8 cellular contexts compared by ENCODE assay signal in genomic region chr11:128451651-128452470, GRCh38.
DNase-seq lines count a peak whose midpoint lies in the region; ATAC-seq, FAIRE-seq and TF ChIP-seq lines count a peak whose summit lies in the region.

No MANE protein-coding gene starts in this region.

- TF ChIP-seq POLR2A in HepG2 (IDR thresholded peaks at IDR 0.05; ENCODE audit: insufficient read depth in 1 of 2, low read depth in 2 of 2, low read length in 2 of 2), result no peak
- TF ChIP-seq POLR2A in testis (IDR thresholded peaks at IDR 0.05), result no peak

- H3K4me3 ChIP-seq in HepG2 (replicated peaks in 1 of 3; ENCODE audit: insufficient read depth in 1 of 3, low read depth in 2 of 3, low read length in 3 of 3) (peak overlapping the region in 2 of 3 experiments; percentile 8 to 44; a peak in 3 of 6 replicates), testis (peak overlapping the region; percentile 17 to 27)

- intact Hi-C loops in HepG2 (cut with micrococcal nuclease; ENCODE audit: unreplicated experiment), result loop anchor here (1.0 kb wide), 1 partner anchor 118 kb away; no protein-coding TSS in a partner anchor
- intact Hi-C loops in testis (cut with DNase I; ENCODE audit: low total_unique reads), result no loop called here

- peak overlapping the region; percentile 31 for H3K27ac ChIP-seq in HepG2 (ENCODE audit: extremely low read length, insufficient read depth, low read length)
- H3K27ac ChIP-seq in testis, result peak overlapping the region; percentile 47 to 54

- TF ChIP-seq RAD21 in HepG2 (CRISPR knock-in tag; IDR thresholded peaks at IDR 0.05), result no peak

- CTCF ChIA-PET in HepG2 (lab: Yijun Ruan, JAX; ENCODE audit: low intra/inter-chr PET ratio, low total read pairs), result no interaction called here

- TF ChIP-seq EP300 in HepG2 (IDR thresholded peaks at IDR 0.05; ENCODE audit: low read depth in 2 of 2, low read length in 2 of 2) (no peak), HepG2 (CRISPR knock-in tag; IDR thresholded peaks at IDR 0.05; ENCODE audit: borderline replicate concordance) (no peak)

- H3K9me3 ChIP-seq in HepG2 (ENCODE audit: low read length) (no peaks in the 10 kb centered on the region), testis (no peaks in the 10 kb centered on the region)

- no peaks in the 10 kb centered on the region for H3K79me2 ChIP-seq in HepG2 (ENCODE audit: insufficient read depth, low read length)

- DNase-seq in HT-29 (ENCODE audit: low spot score) (peak; percentile 72), anterior cingulate cortex (lab: John Stamatoyannopoulos, UW) (peak in 53 of 58 donors; percentile 10 to 91 (median 62)), HepG2 (ENCODE audit: low spot score) (peak; percentile 82), testis (peak; percentile 64), SIG-M5 treated with dmso at 0.1 percent for 504 hours (lab: John Stamatoyannopoulos, UW; ENCODE audit: unreplicated experiment) (no peak), ecto neural progenitor cell (ENCODE audit: low spot score) (no peak)

- H2AFZ ChIP-seq in HepG2 (ENCODE audit: low read length), result no peak overlapping the region

- H3K9ac ChIP-seq in HepG2 (ENCODE audit: insufficient read depth, low read depth, low read length), result peak overlapping the region; percentile 41; the same call in 1 of the 2 replicates

- ATAC-seq in HepG2 (peak; percentile 90), HG03108 (IDR thresholded peaks at IDR 0.05; ENCODE audit: unreplicated experiment) (no peak), HG02571 (IDR thresholded peaks at IDR 0.05; ENCODE audit: unreplicated experiment) (no peak)

- no peak; the same call in 1 of the 2 replicates for TF ChIP-seq CTCF in HepG2 (CRISPR knock-in tag; IDR thresholded peaks at IDR 0.05)
- no peak for TF ChIP-seq CTCF in testis (IDR thresholded peaks at IDR 0.05)

- H4K20me1 ChIP-seq in HepG2 (ENCODE audit: insufficient read depth, low read length), result no peaks in the 10 kb centered on the region

- H3K36me3 ChIP-seq in HepG2 (replicated peaks in 1 of 2; ENCODE audit: control insufficient read depth in 1 of 2, insufficient read depth in 2 of 2, low read length in 2 of 2) (no peaks in the 10 kb centered on the region), testis (ENCODE audit: low read depth, missing control alignments) (no peaks in the 10 kb centered on the region)

- in situ Hi-C loops in HepG2 (cut with HindIII; ENCODE audit: extremely low pct_ligation_motif_present, low pct_unique_long_range_greater_than_20kb), result no loop called here

- H3K4me2 ChIP-seq in HepG2 (ENCODE audit: low read depth, low read length), result peak overlapping the region; percentile 61

- no peak for FAIRE-seq in HepG2 (lab: Jason Lieb, UNC)

- 10% methylated on average over 11 of the region's 26 CpGs for WGBS in HepG2 (ENCODE audit: low lambda C conversion rate)
- 17 to 29% methylated on average over 14 to 26 of the region's 26 CpGs for WGBS in testis, 2 donors

- POLR2A ChIA-PET in HepG2 (lab: Yijun Ruan, JAX), result interaction anchor here (0.7 to 1.8 kb wide), 5 partner anchors 13 to 118 kb away, joined by 3 to 7 read pairs (median 4); no protein-coding TSS in a partner anchor

- peaks cover 42% of the 10 kb centered on the region for H3K4me1 ChIP-seq in HepG2 (ENCODE audit: insufficient read depth, low read length)
- H3K4me1 ChIP-seq in testis, result peaks cover 9% of the 10 kb centered on the region

- H3K27me3 ChIP-seq in HepG2 (ENCODE audit: control insufficient read depth in 1 of 2, insufficient read depth in 2 of 2, low read length in 2 of 2), result no peaks in the 10 kb centered on the region
- no peaks in the 10 kb centered on the region for H3K27me3 ChIP-seq in testis

- BruUV-seq in HepG2 (replicated peaks; lab: Mats Ljungman, UMichigan), result no TSS peak

TF ChIP-seq in HepG2, 621 proteins besides CTCF, POLR2A, EP300 and RAD21 (continues in another document):
- TF ChIP-seq USF2 (IDR thresholded peaks at IDR 0.05; ENCODE audit: low read depth, low read length) (no peak), USF2 (CRISPR knock-in tag; IDR thresholded peaks at IDR 0.05; ENCODE audit: borderline replicate concordance) (no peak), REPIN1 (CRISPR knock-in tag; IDR thresholded peaks at IDR 0.05; ENCODE audit: borderline replicate concordance, low read depth) (no peak; the same call in 1 of the 2 replicates), MAFK (conservative IDR thresholded peaks at IDR 0.05 in 1 of 2, IDR thresholded peaks at IDR 0.05 in 1 of 2; ENCODE audit: low read length in 2 of 2) (peak; percentile 3 to 17; a peak in 1 of 4 replicates), ERF (CRISPR knock-in tag; IDR thresholded peaks at IDR 0.05) (0 out of 2 replicates have a peak, but pooled peaks have one; percentile 24), KAT8 (CRISPR knock-in tag; IDR thresholded peaks at IDR 0.05) (peak; percentile 15; the same call in 1 of the 2 replicates), ZNF580 (CRISPR knock-in tag; IDR thresholded peaks at IDR 0.05; ENCODE audit: borderline replicate concordance, low read depth) (no peak), SAP130 (CRISPR knock-in tag; IDR thresholded peaks at IDR 0.05; ENCODE audit: low read depth) (peak; percentile 18; the same call in 1 of the 2 replicates), ZFP41 (CRISPR knock-in tag; IDR thresholded peaks at IDR 0.05; ENCODE audit: borderline replicate concordance) (no peak), POLR2G (IDR thresholded peaks at IDR 0.05; ENCODE audit: low read depth, low read length) (peak; percentile 69), SNAI1 (CRISPR knock-in tag; IDR thresholded peaks at IDR 0.05; ENCODE audit: borderline replicate concordance) (no peak), XRCC5 (optimal IDR thresholded peaks at IDR 0.05; ENCODE audit: low read length) (peak; percentile 86), FOXA3 (CRISPR knock-in tag; IDR thresholded peaks at IDR 0.05) (0 out of 2 replicates have a peak, but pooled peaks have one; percentile 21), ZNF24 (IDR thresholded peaks at IDR 0.05) (no peak), MAX (IDR thresholded peaks at IDR 0.05) (0 out of 2 replicates have a peak, but pooled peaks have one; percentile 37), PHF21A (CRISPR knock-in tag; IDR thresholded peaks at IDR 0.05) (peak; percentile 24; the same call in 1 of the 2 replicates), SOX5 (CRISPR knock-in tag; IDR thresholded peaks at IDR 0.05; ENCODE audit: borderline replicate concordance) (0 out of 2 replicates have a peak, but pooled peaks have one; percentile 33), ZBTB14 (CRISPR knock-in tag; IDR thresholded peaks at IDR 0.05) (no peak), FOXM1 (CRISPR knock-in tag; IDR thresholded peaks at IDR 0.05) (no peak), HNRNPL (IDR thresholded peaks at IDR 0.05; ENCODE audit: low read depth, low read length) (peak; percentile 98), ZNF292 (CRISPR knock-in tag; IDR thresholded peaks at IDR 0.05; ENCODE audit: borderline replicate concordance, low read depth) (0 out of 2 replicates have a peak, but pooled peaks have one; percentile 29), DR1 (CRISPR knock-in tag; IDR thresholded peaks at IDR 0.05) (peak; percentile 19; the same call in 1 of the 2 replicates), U2AF1 (optimal IDR thresholded peaks at IDR 0.05; ENCODE audit: low read depth, low read length) (peak; percentile 82), FOXJ3 (CRISPR knock-in tag; IDR thresholded peaks at IDR 0.05; ENCODE audit: borderline replicate concordance) (no peak), ZBTB7B (CRISPR knock-in tag; IDR thresholded peaks at IDR 0.05) (peak; percentile 47; the same call in 1 of the 2 replicates), ZNF143 (CRISPR knock-in tag; IDR thresholded peaks at IDR 0.05) (no peak), ZNF768 (CRISPR knock-in tag; IDR thresholded peaks at IDR 0.05) (peak; percentile 19; the same call in 1 of the 2 replicates), ZNF3 (CRISPR knock-in tag; IDR thresholded peaks at IDR 0.05) (no peak), KDM4B (CRISPR knock-in tag; IDR thresholded peaks at IDR 0.05) (no peak), RBFOX2 (IDR thresholded peaks at IDR 0.05; ENCODE audit: low read depth, low read length) (peak; percentile 66), ZNF891 (CRISPR knock-in tag; IDR thresholded peaks at IDR 0.05) (no peak)

Comparison
In these comparisons a context has a peak if more than half of its experiments do, and no peak if none do; other contexts are left out.
1. DNase-seq: peak in HT-29 (single experiment), anterior cingulate cortex (53 of 58), HepG2 (single experiment) and testis (single experiment); none in SIG-M5 treated with dmso at 0.1 percent for 504 hours (single experiment) and ecto neural progenitor cell (single experiment).